In the genomic region with DNA sequence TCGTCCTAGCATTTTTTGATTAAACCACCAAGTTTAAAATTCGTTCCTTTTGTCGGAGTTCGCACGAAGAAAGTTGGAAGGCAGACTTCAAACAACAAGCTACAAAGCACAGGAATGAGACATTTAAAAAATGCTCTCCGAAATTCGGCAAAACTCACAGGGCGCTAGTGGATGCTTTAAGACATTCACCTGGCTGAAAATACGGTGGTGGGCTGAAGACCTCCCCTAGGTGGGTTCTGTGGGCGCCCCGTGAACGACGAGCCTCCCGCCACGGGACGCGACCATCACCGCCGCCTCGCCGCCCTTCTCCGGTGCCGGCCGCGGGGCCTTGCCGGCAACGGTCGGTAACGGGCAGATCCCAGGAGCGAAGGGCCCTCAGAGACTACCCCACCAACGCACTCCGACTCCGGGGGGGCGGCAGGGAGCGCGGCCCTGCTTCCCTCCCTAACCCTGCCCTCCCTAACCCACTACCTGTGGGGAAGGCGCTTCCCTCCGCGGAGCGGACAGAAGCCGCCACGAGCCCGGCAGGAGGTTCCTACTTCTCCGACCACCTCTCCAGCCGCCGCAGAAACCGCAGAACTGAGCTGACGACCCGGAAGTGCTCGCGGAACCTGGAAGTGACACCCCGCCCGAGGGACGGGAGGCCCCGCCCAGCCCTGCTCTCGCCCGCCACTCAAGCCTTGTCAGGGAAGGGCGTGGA, we compare ENCODE assay signal across 8 cellular contexts. TPM values are rescaled to one million over a fixed set of nuclear protein-coding genes. Genes with fewer than 3 reads are reported as not detected.
DNase-seq lines count a peak whose midpoint lies in the region; ATAC-seq and TF ChIP-seq lines count a peak whose summit lies in the region.

A gene with protein sequence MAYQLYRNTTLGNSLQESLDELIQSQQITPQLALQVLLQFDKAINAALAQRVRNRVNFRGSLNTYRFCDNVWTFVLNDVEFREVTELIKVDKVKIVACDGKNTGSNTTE (minus strand): TSS at position 581 of the 700 bp plus-strand sequence. CDS start 5,238 bp downstream, outside the sequence.

- H3K4me2 ChIP-seq in SK-N-SH: peak within 1 kb of the TSS; percentile 83

- TF ChIP-seq EP300 in SK-N-SH (IDR thresholded peaks at IDR 0.05; ENCODE audit: borderline replicate concordance in 1 of 2, low read depth in 1 of 2, low read length in 1 of 2): peak in 1 of 2 experiments; percentile 42; a peak in 2 of 4 replicates

- peaks cover 52% of the 10 kb centered on the region for H3K79me2 ChIP-seq in SK-N-SH (ENCODE audit: insufficient read depth)

- WGBS in SK-N-SH (ENCODE audit: low lambda C conversion rate): under 1% methylated on average over 30 of the region's 58 CpGs

- TF ChIP-seq RAD21 in SK-N-SH (IDR thresholded peaks at IDR 0.05; ENCODE audit: low read length): no peak

- H3K4me1 ChIP-seq in SK-N-SH (ENCODE audit: control insufficient read depth in 1 of 2, insufficient read depth in 2 of 2, low read depth in 1 of 2, low read length in 1 of 2): peaks cover 8 to 9% of the 10 kb centered on the region in 2 experiments; a peak in 3 of 4 replicates
- H3K4me1 ChIP-seq in neutrophil (ENCODE audit: control insufficient read depth in 1 of 2, insufficient read depth in 1 of 2, low read depth in 1 of 2, low read length in 1 of 2): peaks cover 17 to 20% of the 10 kb centered on the region in 2 experiments

- H3K36me3 ChIP-seq in SK-N-SH (replicated peaks in 1 of 2; ENCODE audit: control insufficient read depth in 1 of 2, insufficient read depth in 2 of 2, low read length in 1 of 2): peaks cover 41 to 51% of the 10 kb centered on the region in 2 experiments
- H3K36me3 ChIP-seq in neutrophil: peaks cover 29% of the 10 kb centered on the region

- no peaks in the 10 kb centered on the region for H3K9me2 ChIP-seq in SK-N-SH

- H2AFZ ChIP-seq in SK-N-SH (ENCODE audit: low read depth): peak within 1 kb of the TSS; percentile 91

- no peaks in the 10 kb centered on the region for H3K27me3 ChIP-seq in SK-N-SH (ENCODE audit: insufficient read depth)
- H3K27me3 ChIP-seq in neutrophil: no peaks in the 10 kb centered on the region

- H4K20me1 ChIP-seq in SK-N-SH (ENCODE audit: insufficient read depth): peaks cover 21% of the 10 kb centered on the region

- H3F3A ChIP-seq in SK-N-SH (replicated peaks; ENCODE audit: insufficient read depth): peaks cover 39% of the 10 kb centered on the region

- CTCF ChIA-PET in GM10248 (lab: Yijun Ruan, JAX) (interaction anchor here (0.9 to 1.7 kb wide), 6 partner anchors 9 to 124 kb away, joined by 3 to 7 read pairs (median 4); no protein-coding TSS in a partner anchor), SK-N-SH (lab: Yijun Ruan, JAX) (interaction anchor here (1.0 to 2.9 kb wide), 3 partner anchors 10 to 128 kb away, joined by 3 to 13 read pairs (median 3); no protein-coding TSS in a partner anchor)

- H3K4me3 ChIP-seq in SK-N-SH (ENCODE audit: low read depth in 2 of 2, low read length in 1 of 2) (peak within 1 kb of the TSS; percentile 92 to 94), neutrophil (ENCODE audit: low read depth in 1 of 2, low read length in 1 of 2) (peak within 1 kb of the TSS; percentile 77 to 95)

- ATAC-seq in HG02610 (IDR thresholded peaks at IDR 0.05; ENCODE audit: unreplicated experiment): peak; percentile 99

- TF ChIP-seq CTCF in GM10248 (IDR thresholded peaks at IDR 0.05; ENCODE audit: control extremely low read depth, extremely low read depth, low read depth, missing control alignments) (no peak), SK-N-SH (IDR thresholded peaks at IDR 0.05) (no peak), neutrophil (IDR thresholded peaks at IDR 0.05) (no peak)

- DNase-seq in GM10248 (ENCODE audit: extremely low spot score): peak; percentile 95
- DNase-seq in NCI-H1092 (lab: John Stamatoyannopoulos, UW): peak; percentile 83
- peak; percentile 96 for DNase-seq in SK-N-SH
- DNase-seq in activated naive CD4-positive, alpha-beta T cell treated with anti-CD3 and anti-CD28 coated beads, Interleukin-2, amount 50 U/mL, for 16 hours: peak; percentile 92
- peak; percentile 93 for DNase-seq in germinal center (ENCODE audit: low spot score)
- peak; percentile 49 to 97 (median 92) for DNase-seq in substantia nigra (lab: John Stamatoyannopoulos, UW)

- peak within 1 kb of the TSS; percentile 94 for H3K9ac ChIP-seq in SK-N-SH

- POLR2A ChIA-PET in GM10248 (lab: Yijun Ruan, JAX) (interaction anchor here (0.5 to 0.6 kb wide), 2 partner anchors 33 to 741 kb away, joined by 3 to 4 read pairs; no protein-coding TSS in a partner anchor), SK-N-SH (lab: Yijun Ruan, JAX) (interaction anchor here (0.8 to 1.3 kb wide), 4 partner anchors 9 to 32 kb away, joined by 3 to 5 read pairs (median 3); a partner anchor contains a TSS)

- peak within 1 kb of the TSS; percentile 72 to 89 for H3K27ac ChIP-seq in SK-N-SH (ENCODE audit: low read depth in 2 of 2, low read length in 1 of 2)
- H3K27ac ChIP-seq in neutrophil: peak within 1 kb of the TSS; percentile 92
- peak within 1 kb of the TSS; percentile 59 for H3K27ac ChIP-seq in substantia nigra (ENCODE audit: low read depth, low read length, poor library complexity, severe bottlenecking)

- H3K9me3 ChIP-seq in SK-N-SH: no peaks in the 10 kb centered on the region
- no peaks in the 10 kb centered on the region for H3K9me3 ChIP-seq in neutrophil

TF ChIP-seq in SK-N-SH, 30 proteins besides CTCF, POLR2A, EP300 and RAD21:
- TF ChIP-seq, protein P1, sequence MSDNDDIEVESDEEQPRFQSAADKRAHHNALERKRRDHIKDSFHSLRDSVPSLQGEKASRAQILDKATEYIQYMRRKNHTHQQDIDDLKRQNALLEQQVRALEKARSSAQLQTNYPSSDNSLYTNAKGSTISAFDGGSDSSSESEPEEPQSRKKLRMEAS (IDR thresholded peaks at IDR 0.05; ENCODE audit: low read depth): peak; percentile 66
- TF ChIP-seq TCF12 (IDR thresholded peaks at IDR 0.05) (no peak; the same call in 1 of the 2 replicates), GABPA (IDR thresholded peaks at IDR 0.05; ENCODE audit: low read depth) (peak; percentile 89), RFX5 (IDR thresholded peaks at IDR 0.05; ENCODE audit: low read length) (no peak), TAF1 (IDR thresholded peaks at IDR 0.05; ENCODE audit: borderline replicate concordance, low read depth, low read length) (peak; percentile 94), SMC3 (IDR thresholded peaks at IDR 0.05; ENCODE audit: low read depth, low read length) (no peak), SIN3A (IDR thresholded peaks at IDR 0.05; ENCODE audit: borderline replicate concordance, low read depth, low read length) (peak; percentile 74; the same call in 1 of the 2 replicates), FOXJ3 (CRISPR knock-in tag; IDR thresholded peaks at IDR 0.05) (no peak), NFIC (IDR thresholded peaks at IDR 0.05; ENCODE audit: borderline replicate concordance) (no peak), FOXM1 (IDR thresholded peaks at IDR 0.05; ENCODE audit: low read depth) (0 out of 2 replicates have a peak, but pooled peaks have one; percentile 43), MXI1 (IDR thresholded peaks at IDR 0.05; ENCODE audit: low read depth, low read length) (peak; percentile 78), TEAD4 (IDR thresholded peaks at IDR 0.05; ENCODE audit: borderline replicate concordance, insufficient read depth) (0 out of 2 replicates have a peak, but pooled peaks have one; percentile 10), CHD2 (IDR thresholded peaks at IDR 0.05; ENCODE audit: low read length, partially characterized antibody) (peak; percentile 34), RXRA (IDR thresholded peaks at IDR 0.05; ENCODE audit: borderline replicate concordance, low read depth) (no peak), POLR2AphosphoS5 (IDR thresholded peaks at IDR 0.05; ENCODE audit: low read depth, low read length) (peak; percentile 97), ELF1 (IDR thresholded peaks at IDR 0.05) (peak; percentile 90)
- TF ChIP-seq, protein P2, sequence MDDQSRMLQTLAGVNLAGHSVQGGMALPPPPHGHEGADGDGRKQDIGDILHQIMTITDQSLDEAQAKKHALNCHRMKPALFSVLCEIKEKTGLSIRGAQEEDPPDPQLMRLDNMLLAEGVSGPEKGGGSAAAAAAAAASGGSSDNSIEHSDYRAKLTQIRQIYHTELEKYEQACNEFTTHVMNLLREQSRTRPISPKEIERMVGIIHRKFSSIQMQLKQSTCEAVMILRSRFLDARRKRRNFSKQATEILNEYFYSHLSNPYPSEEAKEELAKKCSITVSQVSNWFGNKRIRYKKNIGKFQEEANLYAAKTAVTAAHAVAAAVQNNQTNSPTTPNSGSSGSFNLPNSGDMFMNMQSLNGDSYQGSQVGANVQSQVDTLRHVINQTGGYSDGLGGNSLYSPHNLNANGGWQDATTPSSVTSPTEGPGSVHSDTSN (IDR thresholded peaks at IDR 0.05): peak; percentile 96
- TF ChIP-seq, protein P3, sequence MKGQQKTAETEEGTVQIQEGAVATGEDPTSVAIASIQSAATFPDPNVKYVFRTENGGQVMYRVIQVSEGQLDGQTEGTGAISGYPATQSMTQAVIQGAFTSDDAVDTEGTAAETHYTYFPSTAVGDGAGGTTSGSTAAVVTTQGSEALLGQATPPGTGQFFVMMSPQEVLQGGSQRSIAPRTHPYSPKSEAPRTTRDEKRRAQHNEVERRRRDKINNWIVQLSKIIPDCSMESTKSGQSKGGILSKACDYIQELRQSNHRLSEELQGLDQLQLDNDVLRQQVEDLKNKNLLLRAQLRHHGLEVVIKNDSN (IDR thresholded peaks at IDR 0.05; ENCODE audit: borderline replicate concordance, low read depth): no peak
- TF ChIP-seq, protein P4, sequence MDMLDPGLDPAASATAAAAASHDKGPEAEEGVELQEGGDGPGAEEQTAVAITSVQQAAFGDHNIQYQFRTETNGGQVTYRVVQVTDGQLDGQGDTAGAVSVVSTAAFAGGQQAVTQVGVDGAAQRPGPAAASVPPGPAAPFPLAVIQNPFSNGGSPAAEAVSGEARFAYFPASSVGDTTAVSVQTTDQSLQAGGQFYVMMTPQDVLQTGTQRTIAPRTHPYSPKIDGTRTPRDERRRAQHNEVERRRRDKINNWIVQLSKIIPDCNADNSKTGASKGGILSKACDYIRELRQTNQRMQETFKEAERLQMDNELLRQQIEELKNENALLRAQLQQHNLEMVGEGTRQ (IDR thresholded peaks at IDR 0.05; ENCODE audit: borderline replicate concordance, low read depth, low read length): no peak

RNA-seq across cellular contexts. Expression of the gene that starts here (rescaled TPM):
- polyA plus RNA-seq in SK-N-SH (2012; rRNA removed): 47.5 and 77.4 TPM in 2 replicates
- polyA plus RNA-seq in SK-N-SH (2012; cell fraction: cytosol; rRNA removed): 59.2 and 65.3 TPM in 2 replicates
- 14.2 and 20.2 TPM in 2 replicates for polyA plus RNA-seq in SK-N-SH (2012; cell fraction: nucleus; rRNA removed)

Comparison
In these comparisons a context has a peak if more than half of its experiments do, and no peak if none do; other contexts are left out.
1. Peak in every context shown above with its lines: DNase-seq, ATAC-seq, H3K4me3 ChIP-seq and H3K27ac ChIP-seq.